26 cellular contexts compared by ENCODE assay signal in genomic region chr7:33678675-33679335, GRCh38.
"Had no signal": no experiment of that assay in that cellular context is flagged by ENCODE, and none has a peak within 500 bp of the region (broad histone marks: within the 10 kb centered on the region; RNA-seq: fewer than 3 reads in every experiment).

No MANE protein-coding gene starts in this region.

- H3K4me3 Mint-ChIP-seq: activated CD4-positive, alpha-beta memory T cell treated with anti-CD3 and anti-CD28 coated beads for 36 hours; activated CD4-positive, alpha-beta T cell treated with anti-CD3 and anti-CD28 coated beads, Interleukin-2, amount 10 ng/mL, durations not matched to agents 7 days and 5 days; activated naive CD4-positive, alpha-beta T cell treated with anti-CD3 and anti-CD28 coated beads for 36 hours; activated naive CD8-positive, alpha-beta T cell; activated T-helper 17 cell treated with anti-CD3 and anti-CD28 coated beads, Interleukin-2, amount 50 U/mL, for 72 hours; brain; T-helper 17 cell had no signal

- H3K27me3 Mint-ChIP-seq: activated CD4-positive, alpha-beta memory T cell treated with anti-CD3 and anti-CD28 coated beads for 36 hours; activated CD4-positive, alpha-beta T cell treated with anti-CD3 and anti-CD28 coated beads, Interleukin-2, amount 10 ng/mL, durations not matched to agents 7 days and 5 days; activated naive CD8-positive, alpha-beta T cell; activated T-helper 17 cell treated with anti-CD3 and anti-CD28 coated beads, Interleukin-2, amount 50 U/mL, for 72 hours; T-helper 17 cell had no signal

- DNase-seq: activated CD4-positive, alpha-beta memory T cell treated with anti-CD3 and anti-CD28 coated beads for 36 hours; activated CD4-positive, alpha-beta T cell treated with anti-CD3 and anti-CD28 coated beads, Interleukin-2, amount 10 ng/mL, durations not matched to agents 7 days and 5 days; activated CD4-positive, CD25-positive, alpha-beta regulatory T cell; activated CD8-positive, alpha-beta memory T cell treated with anti-CD3 and anti-CD28 coated beads for 24 hours; activated gamma-delta T cell; activated naive CD4-positive, alpha-beta T cell treated with anti-CD3 and anti-CD28 coated beads for 36 hours; activated T-cell treated with anti-CD3 and anti-CD28 coated beads, Interleukin-2, amount 50 U/mL, for 48 hours; amygdala; cerebellar nuclear complex; NCI-H1048; NCI-H1417; NCI-H187; NCI-H2081; NCI-H2227 treated with DMSO at 0.1 percent for 48 hours; NCI-H526; NCI-H82; NK-92 treated with Interleukin-12 subunit alpha and Interleukin-12 subunit beta, amount 100 ng/mL, for 24 hours; OCI-M1; SIG-M5; T-helper 17 cell; T-helper 9 cell had no signal

- H3K27ac Mint-ChIP-seq: activated CD4-positive, alpha-beta memory T cell treated with anti-CD3 and anti-CD28 coated beads for 36 hours; activated CD4-positive, alpha-beta T cell treated with anti-CD3 and anti-CD28 coated beads, Interleukin-2, amount 10 ng/mL, durations not matched to agents 7 days and 5 days; activated naive CD4-positive, alpha-beta T cell treated with anti-CD3 and anti-CD28 coated beads for 36 hours; activated naive CD8-positive, alpha-beta T cell; activated T-helper 17 cell treated with anti-CD3 and anti-CD28 coated beads, Interleukin-2, amount 50 U/mL, for 72 hours; brain; T-helper 17 cell had no signal

- H3K4me1 Mint-ChIP-seq: activated CD4-positive, alpha-beta T cell treated with anti-CD3 and anti-CD28 coated beads, Interleukin-2, amount 10 ng/mL, durations not matched to agents 7 days and 5 days; activated T-helper 17 cell treated with anti-CD3 and anti-CD28 coated beads, Interleukin-2, amount 50 U/mL, for 72 hours; T-helper 17 cell had no signal

- H3K27ac ChIP-seq: VCaP had no signal

- ATAC-seq: activated T-helper 17 cell treated with anti-CD3 and anti-CD28 coated beads, Interleukin-2, amount 50 U/mL, for 72 hours; T-helper 17 cell had no signal

- FAIRE-seq: astrocyte had no signal
